13 cellular contexts compared by ENCODE assay signal in the genomic region with DNA sequence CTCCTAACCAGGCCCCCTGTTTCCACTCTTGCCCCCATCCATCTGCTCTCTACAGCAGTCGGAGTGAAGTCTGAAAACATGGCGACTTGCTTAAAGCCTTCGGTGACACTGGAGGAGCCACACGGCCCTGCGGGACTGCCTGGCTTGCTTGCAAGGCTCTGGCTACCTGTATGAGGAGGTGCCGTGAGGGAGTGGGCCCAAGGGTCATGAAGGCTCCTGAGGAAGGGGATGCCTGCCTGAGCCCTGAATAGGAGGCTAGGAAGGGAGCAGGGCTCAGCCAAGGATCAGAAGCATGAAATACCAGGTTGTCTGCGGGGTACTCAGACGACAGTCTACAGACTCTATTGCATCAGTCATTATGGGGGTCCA.
"Had no signal": no experiment of that assay in that cellular context is flagged by ENCODE, and none has a peak within 500 bp of the region (broad histone marks: within the 10 kb centered on the region; RNA-seq: fewer than 3 reads in every experiment).

No MANE protein-coding gene starts in this region.

- H3K4me1 ChIP-seq: SJCRH30, thyroid gland had no signal

- FAIRE-seq: endometrium had no signal

- H3K27ac Mint-ChIP-seq: activated CD8-positive, alpha-beta T cell treated with anti-CD3 and anti-CD28 coated beads, Interleukin-2, amount 10 ng/mL, durations not matched to agents 7 days and 5 days; memory B cell; natural killer cell treated with Interleukin-12 subunit alpha and Interleukin-12 subunit beta and Interleukin-15 and Interleukin-18, amount 100 ng/mL, for 72 hours; T-helper 2 cell treated with Interferon-gamma antibody and Interleukin-4, amounts not matched to agents 5 μg/mL and 100 μg/mL, for 36 hours had no signal

- H3K9me3 Mint-ChIP-seq: activated naive CD4-positive, alpha-beta T cell treated with anti-CD3 and anti-CD28 coated beads, Interleukin-2, amount 50 U/mL, for 72 hours; memory B cell; natural killer cell treated with Interleukin-12 subunit alpha and Interleukin-12 subunit beta and Interleukin-15 and Interleukin-18, amount 100 ng/mL, for 72 hours; T-helper 2 cell treated with Interferon-gamma antibody and Interleukin-4, amounts not matched to agents 5 μg/mL and 100 μg/mL, for 36 hours had no signal

- DNase-seq: amniotic stem cell had no signal

- H3K36me3 ChIP-seq: brain microvascular endothelial cell, ovary, SJCRH30, thyroid gland had no signal

- H3K27ac ChIP-seq: brain microvascular endothelial cell, ovary, SJCRH30, thyroid gland had no signal

- H3K4me3 Mint-ChIP-seq: activated CD8-positive, alpha-beta T cell treated with anti-CD3 and anti-CD28 coated beads, Interleukin-2, amount 10 ng/mL, durations not matched to agents 7 days and 5 days; memory B cell; natural killer cell treated with Interleukin-12 subunit alpha and Interleukin-12 subunit beta and Interleukin-15 and Interleukin-18, amount 100 ng/mL, for 72 hours; T-helper 2 cell treated with Interferon-gamma antibody and Interleukin-4, amounts not matched to agents 5 μg/mL and 100 μg/mL, for 36 hours had no signal

- H3K36me3 Mint-ChIP-seq: activated naive CD4-positive, alpha-beta T cell treated with anti-CD3 and anti-CD28 coated beads, Interleukin-2, amount 50 U/mL, for 72 hours; memory B cell; natural killer cell treated with Interleukin-12 subunit alpha and Interleukin-12 subunit beta and Interleukin-15 and Interleukin-18, amount 100 ng/mL, for 72 hours had no signal

- H3K27me3 Mint-ChIP-seq: memory B cell; natural killer cell treated with Interleukin-12 subunit alpha and Interleukin-12 subunit beta and Interleukin-15 and Interleukin-18, amount 100 ng/mL, for 72 hours had no signal

- ATAC-seq: esophagus mucosa had no signal

- H3K27me3 ChIP-seq: brain microvascular endothelial cell, dorsolateral prefrontal cortex, ovary, SJCRH30, thyroid gland had no signal

- H3K4me3 ChIP-seq: dorsolateral prefrontal cortex, ovary, SJCRH30, thyroid gland had no signal

- H3K4me1 Mint-ChIP-seq: memory B cell had no signal

- H3K9me3 ChIP-seq: ovary, SJCRH30, thyroid gland had no signal
